In the genomic region with DNA sequence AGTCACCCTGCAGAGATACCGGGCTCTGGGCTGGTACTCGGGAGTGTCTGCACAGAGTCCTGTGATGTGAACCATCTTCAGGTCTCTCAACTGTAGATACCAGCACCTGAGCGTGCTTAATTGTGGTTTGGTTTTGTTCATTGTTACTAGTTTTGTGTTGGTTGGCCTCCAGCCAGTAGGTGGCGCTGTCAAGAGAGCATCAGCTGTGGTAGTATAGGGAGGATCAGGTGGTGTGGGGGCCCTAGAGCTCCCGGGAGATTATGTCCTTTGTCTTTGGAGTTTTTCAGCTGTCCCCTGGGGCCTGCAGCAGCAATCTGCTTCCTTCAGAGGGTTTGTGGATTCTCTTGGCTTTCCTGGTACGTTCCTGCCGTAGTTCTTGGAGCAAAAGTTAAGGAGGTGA, we compare ENCODE assay signal across 2 cellular contexts.
TF ChIP-seq lines count a peak whose summit lies in the region.

No MANE protein-coding gene starts in this region.

TF ChIP-seq in SK-N-SH, 30 proteins besides CTCF, POLR2A, EP300 and RAD21 (continued from another document):
- no peak for TF ChIP-seq GABPA (IDR thresholded peaks at IDR 0.05; ENCODE audit: low read depth)
- TF ChIP-seq CHD2 (IDR thresholded peaks at IDR 0.05; ENCODE audit: low read length, partially characterized antibody), result no peak
- TF ChIP-seq GATA2 (CRISPR knock-in tag; IDR thresholded peaks at IDR 0.05), result no peak
- TF ChIP-seq, protein P1, sequence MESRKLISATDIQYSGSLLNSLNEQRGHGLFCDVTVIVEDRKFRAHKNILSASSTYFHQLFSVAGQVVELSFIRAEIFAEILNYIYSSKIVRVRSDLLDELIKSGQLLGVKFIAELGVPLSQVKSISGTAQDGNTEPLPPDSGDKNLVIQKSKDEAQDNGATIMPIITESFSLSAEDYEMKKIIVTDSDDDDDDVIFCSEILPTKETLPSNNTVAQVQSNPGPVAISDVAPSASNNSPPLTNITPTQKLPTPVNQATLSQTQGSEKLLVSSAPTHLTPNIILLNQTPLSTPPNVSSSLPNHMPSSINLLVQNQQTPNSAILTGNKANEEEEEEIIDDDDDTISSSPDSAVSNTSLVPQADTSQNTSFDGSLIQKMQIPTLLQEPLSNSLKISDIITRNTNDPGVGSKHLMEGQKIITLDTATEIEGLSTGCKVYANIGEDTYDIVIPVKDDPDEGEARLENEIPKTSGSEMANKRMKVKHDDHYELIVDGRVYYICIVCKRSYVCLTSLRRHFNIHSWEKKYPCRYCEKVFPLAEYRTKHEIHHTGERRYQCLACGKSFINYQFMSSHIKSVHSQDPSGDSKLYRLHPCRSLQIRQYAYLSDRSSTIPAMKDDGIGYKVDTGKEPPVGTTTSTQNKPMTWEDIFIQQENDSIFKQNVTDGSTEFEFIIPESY (IDR thresholded peaks at IDR 0.05; ENCODE audit: borderline replicate concordance, low read depth), result no peak
- TF ChIP-seq, protein P2, sequence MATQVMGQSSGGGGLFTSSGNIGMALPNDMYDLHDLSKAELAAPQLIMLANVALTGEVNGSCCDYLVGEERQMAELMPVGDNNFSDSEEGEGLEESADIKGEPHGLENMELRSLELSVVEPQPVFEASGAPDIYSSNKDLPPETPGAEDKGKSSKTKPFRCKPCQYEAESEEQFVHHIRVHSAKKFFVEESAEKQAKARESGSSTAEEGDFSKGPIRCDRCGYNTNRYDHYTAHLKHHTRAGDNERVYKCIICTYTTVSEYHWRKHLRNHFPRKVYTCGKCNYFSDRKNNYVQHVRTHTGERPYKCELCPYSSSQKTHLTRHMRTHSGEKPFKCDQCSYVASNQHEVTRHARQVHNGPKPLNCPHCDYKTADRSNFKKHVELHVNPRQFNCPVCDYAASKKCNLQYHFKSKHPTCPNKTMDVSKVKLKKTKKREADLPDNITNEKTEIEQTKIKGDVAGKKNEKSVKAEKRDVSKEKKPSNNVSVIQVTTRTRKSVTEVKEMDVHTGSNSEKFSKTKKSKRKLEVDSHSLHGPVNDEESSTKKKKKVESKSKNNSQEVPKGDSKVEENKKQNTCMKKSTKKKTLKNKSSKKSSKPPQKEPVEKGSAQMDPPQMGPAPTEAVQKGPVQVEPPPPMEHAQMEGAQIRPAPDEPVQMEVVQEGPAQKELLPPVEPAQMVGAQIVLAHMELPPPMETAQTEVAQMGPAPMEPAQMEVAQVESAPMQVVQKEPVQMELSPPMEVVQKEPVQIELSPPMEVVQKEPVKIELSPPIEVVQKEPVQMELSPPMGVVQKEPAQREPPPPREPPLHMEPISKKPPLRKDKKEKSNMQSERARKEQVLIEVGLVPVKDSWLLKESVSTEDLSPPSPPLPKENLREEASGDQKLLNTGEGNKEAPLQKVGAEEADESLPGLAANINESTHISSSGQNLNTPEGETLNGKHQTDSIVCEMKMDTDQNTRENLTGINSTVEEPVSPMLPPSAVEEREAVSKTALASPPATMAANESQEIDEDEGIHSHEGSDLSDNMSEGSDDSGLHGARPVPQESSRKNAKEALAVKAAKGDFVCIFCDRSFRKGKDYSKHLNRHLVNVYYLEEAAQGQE (IDR thresholded peaks at IDR 0.05; ENCODE audit: low read depth, low read length), result no peak

TF ChIP-seq in SK-N-SH treated with all-trans-retinoic acid at 6 μM for 48 hours, 23 proteins besides CTCF, POLR2A, EP300 and RAD21 (continued from another document):
- TF ChIP-seq, protein P3, sequence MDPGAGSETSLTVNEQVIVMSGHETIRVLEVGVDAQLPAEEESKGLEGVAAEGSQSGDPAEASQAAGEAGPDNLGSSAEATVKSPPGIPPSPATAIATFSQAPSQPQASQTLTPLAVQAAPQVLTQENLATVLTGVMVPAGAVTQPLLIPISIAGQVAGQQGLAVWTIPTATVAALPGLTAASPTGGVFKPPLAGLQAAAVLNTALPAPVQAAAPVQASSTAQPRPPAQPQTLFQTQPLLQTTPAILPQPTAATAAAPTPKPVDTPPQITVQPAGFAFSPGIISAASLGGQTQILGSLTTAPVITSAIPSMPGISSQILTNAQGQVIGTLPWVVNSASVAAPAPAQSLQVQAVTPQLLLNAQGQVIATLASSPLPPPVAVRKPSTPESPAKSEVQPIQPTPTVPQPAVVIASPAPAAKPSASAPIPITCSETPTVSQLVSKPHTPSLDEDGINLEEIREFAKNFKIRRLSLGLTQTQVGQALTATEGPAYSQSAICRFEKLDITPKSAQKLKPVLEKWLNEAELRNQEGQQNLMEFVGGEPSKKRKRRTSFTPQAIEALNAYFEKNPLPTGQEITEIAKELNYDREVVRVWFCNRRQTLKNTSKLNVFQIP (CRISPR knock-in tag; IDR thresholded peaks at IDR 0.05; ENCODE audit: borderline replicate concordance, low read depth), result no peak
- TF ChIP-seq, protein P4, sequence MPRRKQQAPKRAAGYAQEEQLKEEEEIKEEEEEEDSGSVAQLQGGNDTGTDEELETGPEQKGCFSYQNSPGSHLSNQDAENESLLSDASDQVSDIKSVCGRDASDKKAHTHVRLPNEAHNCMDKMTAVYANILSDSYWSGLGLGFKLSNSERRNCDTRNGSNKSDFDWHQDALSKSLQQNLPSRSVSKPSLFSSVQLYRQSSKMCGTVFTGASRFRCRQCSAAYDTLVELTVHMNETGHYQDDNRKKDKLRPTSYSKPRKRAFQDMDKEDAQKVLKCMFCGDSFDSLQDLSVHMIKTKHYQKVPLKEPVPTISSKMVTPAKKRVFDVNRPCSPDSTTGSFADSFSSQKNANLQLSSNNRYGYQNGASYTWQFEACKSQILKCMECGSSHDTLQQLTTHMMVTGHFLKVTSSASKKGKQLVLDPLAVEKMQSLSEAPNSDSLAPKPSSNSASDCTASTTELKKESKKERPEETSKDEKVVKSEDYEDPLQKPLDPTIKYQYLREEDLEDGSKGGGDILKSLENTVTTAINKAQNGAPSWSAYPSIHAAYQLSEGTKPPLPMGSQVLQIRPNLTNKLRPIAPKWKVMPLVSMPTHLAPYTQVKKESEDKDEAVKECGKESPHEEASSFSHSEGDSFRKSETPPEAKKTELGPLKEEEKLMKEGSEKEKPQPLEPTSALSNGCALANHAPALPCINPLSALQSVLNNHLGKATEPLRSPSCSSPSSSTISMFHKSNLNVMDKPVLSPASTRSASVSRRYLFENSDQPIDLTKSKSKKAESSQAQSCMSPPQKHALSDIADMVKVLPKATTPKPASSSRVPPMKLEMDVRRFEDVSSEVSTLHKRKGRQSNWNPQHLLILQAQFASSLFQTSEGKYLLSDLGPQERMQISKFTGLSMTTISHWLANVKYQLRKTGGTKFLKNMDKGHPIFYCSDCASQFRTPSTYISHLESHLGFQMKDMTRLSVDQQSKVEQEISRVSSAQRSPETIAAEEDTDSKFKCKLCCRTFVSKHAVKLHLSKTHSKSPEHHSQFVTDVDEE (CRISPR knock-in tag; IDR thresholded peaks at IDR 0.05), result no peak
